Comparison of ENCODE assay signal across 1 cellular context in the genomic region with DNA sequence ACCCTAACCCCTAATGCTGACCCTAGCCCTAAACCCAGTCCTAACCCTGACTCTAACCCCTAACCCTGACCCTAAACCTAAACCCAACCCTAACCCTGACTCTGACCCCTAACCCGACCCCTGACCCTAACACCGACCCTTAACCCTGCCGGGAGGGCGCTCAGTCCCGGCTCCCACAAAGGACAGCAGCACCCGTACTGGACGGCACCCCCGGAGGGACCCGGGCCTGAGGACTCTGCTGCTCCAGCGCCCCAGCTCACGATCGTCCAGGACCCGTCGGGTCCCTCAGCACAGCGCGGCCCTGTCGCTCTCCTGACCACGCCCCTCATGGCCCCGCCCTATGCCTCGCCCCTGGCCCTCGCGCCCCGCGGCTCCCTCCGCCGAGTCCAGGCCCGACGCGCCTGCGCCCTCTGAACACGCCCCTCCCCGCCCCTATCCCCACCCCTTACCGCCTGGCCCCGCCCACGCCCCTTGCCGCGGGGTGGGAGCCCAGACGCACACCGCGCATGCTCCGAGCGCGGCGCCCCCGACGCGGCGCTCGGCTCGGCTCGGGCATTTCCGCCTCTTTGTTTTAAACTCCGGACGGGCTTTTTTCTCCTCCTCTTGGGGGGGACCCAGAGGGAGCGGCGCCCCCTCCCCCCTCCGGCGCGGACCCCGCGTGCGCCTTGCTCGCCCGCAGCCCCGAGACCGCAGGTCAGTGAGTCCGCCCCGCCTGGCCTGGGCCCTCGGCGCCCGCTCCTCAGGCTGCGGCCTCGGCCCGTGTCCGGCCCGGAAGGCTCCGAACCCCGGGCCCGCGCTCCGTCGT.
A peak's percentile ranks its signal among the peaks of the same experiment; 100 is the strongest.
TF ChIP-seq lines count a peak whose summit lies in the region.

A gene with protein sequence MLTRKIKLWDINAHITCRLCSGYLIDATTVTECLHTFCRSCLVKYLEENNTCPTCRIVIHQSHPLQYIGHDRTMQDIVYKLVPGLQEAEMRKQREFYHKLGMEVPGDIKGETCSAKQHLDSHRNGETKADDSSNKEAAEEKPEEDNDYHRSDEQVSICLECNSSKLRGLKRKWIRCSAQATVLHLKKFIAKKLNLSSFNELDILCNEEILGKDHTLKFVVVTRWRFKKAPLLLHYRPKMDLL (plus strand): TSS at position 555 of the 805 bp plus-strand sequence. CDS start 27,849 bp downstream, outside the sequence.

TF ChIP-seq in K562, 482 proteins besides CTCF, POLR2A, EP300 and RAD21 (continued from another document and continues in another):
- TF ChIP-seq, protein P1, sequence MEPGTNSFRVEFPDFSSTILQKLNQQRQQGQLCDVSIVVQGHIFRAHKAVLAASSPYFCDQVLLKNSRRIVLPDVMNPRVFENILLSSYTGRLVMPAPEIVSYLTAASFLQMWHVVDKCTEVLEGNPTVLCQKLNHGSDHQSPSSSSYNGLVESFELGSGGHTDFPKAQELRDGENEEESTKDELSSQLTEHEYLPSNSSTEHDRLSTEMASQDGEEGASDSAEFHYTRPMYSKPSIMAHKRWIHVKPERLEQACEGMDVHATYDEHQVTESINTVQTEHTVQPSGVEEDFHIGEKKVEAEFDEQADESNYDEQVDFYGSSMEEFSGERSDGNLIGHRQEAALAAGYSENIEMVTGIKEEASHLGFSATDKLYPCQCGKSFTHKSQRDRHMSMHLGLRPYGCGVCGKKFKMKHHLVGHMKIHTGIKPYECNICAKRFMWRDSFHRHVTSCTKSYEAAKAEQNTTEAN (CRISPR knock-in tag; IDR thresholded peaks at IDR 0.05), result no peak
- TF ChIP-seq ZBTB7A (IDR thresholded peaks at IDR 0.05; ENCODE audit: borderline replicate concordance, control insufficient read depth, low read depth, low read length) (peak; percentile 89), ZFX (CRISPR knock-in tag; IDR thresholded peaks at IDR 0.05) (peak; percentile 88), CREBBP (IDR thresholded peaks at IDR 0.05; ENCODE audit: low read depth, low read length) (no peak), THAP12 (CRISPR knock-in tag; IDR thresholded peaks at IDR 0.05) (peak; percentile 57; the same call in 1 of the 2 replicates), PHF8 (IDR thresholded peaks at IDR 0.05; ENCODE audit: borderline replicate concordance, low read length) (peak; percentile 74; the same call in 1 of the 2 replicates), HDAC1 (IDR thresholded peaks at IDR 0.05) (0 out of 4 replicates have a peak, but pooled peaks of 1 of the 2 experiments have one; percentile 70), SRF (CRISPR knock-in tag; IDR thresholded peaks at IDR 0.05) (no peak; a peak in 1 of 4 replicates), PBX2 (CRISPR knock-in tag; IDR thresholded peaks at IDR 0.05; ENCODE audit: low read depth) (peak; percentile 39; the same call in 1 of the 2 replicates), PBX2 (tag; conservative IDR thresholded peaks at IDR 0.05; ENCODE audit: low read depth) (no peak), ZNF77 (CRISPR knock-in tag; IDR thresholded peaks at IDR 0.05) (no peak), MAZ (CRISPR knock-in tag; conservative IDR thresholded peaks at IDR 0.05 in 1 of 2, IDR thresholded peaks at IDR 0.05 in 1 of 2) (peak; percentile 41 to 80; a peak in 3 of 4 replicates), SMARCA4 (IDR thresholded peaks at IDR 0.05) (0 out of 2 replicates have a peak, but pooled peaks have one; percentile 12), ZEB2 (IDR thresholded peaks at IDR 0.05) (no peak), SUPT5H (IDR thresholded peaks at IDR 0.05) (peak; percentile 73; the same call in 1 of the 2 replicates), NR2F6 (CRISPR knock-in tag; IDR thresholded peaks at IDR 0.05) (no peak), GATAD2A (IDR thresholded peaks at IDR 0.05) (peak; percentile 75; the same call in 1 of the 2 replicates), TAF1 (IDR thresholded peaks at IDR 0.05; ENCODE audit: control insufficient read depth, extremely low read depth, insufficient read depth, low read length, severe bottlenecking) (peak; percentile 45), SMARCE1 (IDR thresholded peaks at IDR 0.05) (0 out of 2 replicates have a peak, but pooled peaks have one; percentile 46), MYNN (IDR thresholded peaks at IDR 0.05) (no peak), MYNN (CRISPR knock-in tag; IDR thresholded peaks at IDR 0.05) (no peak), HMBOX1 (IDR thresholded peaks at IDR 0.05) (peak; percentile 8; the same call in 1 of the 2 replicates)
- TF ChIP-seq, protein P2, sequence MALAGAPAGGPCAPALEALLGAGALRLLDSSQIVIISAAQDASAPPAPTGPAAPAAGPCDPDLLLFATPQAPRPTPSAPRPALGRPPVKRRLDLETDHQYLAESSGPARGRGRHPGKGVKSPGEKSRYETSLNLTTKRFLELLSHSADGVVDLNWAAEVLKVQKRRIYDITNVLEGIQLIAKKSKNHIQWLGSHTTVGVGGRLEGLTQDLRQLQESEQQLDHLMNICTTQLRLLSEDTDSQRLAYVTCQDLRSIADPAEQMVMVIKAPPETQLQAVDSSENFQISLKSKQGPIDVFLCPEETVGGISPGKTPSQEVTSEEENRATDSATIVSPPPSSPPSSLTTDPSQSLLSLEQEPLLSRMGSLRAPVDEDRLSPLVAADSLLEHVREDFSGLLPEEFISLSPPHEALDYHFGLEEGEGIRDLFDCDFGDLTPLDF (CRISPR knock-in tag; IDR thresholded peaks at IDR 0.05), result 0 out of 2 replicates have a peak, but pooled peaks have one; percentile 50
- TF ChIP-seq, protein P3, sequence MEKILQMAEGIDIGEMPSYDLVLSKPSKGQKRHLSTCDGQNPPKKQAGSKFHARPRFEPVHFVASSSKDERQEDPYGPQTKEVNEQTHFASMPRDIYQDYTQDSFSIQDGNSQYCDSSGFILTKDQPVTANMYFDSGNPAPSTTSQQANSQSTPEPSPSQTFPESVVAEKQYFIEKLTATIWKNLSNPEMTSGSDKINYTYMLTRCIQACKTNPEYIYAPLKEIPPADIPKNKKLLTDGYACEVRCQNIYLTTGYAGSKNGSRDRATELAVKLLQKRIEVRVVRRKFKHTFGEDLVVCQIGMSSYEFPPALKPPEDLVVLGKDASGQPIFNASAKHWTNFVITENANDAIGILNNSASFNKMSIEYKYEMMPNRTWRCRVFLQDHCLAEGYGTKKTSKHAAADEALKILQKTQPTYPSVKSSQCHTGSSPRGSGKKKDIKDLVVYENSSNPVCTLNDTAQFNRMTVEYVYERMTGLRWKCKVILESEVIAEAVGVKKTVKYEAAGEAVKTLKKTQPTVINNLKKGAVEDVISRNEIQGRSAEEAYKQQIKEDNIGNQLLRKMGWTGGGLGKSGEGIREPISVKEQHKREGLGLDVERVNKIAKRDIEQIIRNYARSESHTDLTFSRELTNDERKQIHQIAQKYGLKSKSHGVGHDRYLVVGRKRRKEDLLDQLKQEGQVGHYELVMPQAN (IDR thresholded peaks at IDR 0.05; ENCODE audit: borderline replicate concordance), result peak; percentile 68; the same call in 1 of the 2 replicates
- TF ChIP-seq, protein P4, sequence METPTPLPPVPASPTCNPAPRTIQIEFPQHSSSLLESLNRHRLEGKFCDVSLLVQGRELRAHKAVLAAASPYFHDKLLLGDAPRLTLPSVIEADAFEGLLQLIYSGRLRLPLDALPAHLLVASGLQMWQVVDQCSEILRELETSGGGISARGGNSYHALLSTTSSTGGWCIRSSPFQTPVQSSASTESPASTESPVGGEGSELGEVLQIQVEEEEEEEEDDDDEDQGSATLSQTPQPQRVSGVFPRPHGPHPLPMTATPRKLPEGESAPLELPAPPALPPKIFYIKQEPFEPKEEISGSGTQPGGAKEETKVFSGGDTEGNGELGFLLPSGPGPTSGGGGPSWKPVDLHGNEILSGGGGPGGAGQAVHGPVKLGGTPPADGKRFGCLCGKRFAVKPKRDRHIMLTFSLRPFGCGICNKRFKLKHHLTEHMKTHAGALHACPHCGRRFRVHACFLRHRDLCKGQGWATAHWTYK (CRISPR knock-in tag; IDR thresholded peaks at IDR 0.05), result peak; percentile 75
- TF ChIP-seq, protein P5, sequence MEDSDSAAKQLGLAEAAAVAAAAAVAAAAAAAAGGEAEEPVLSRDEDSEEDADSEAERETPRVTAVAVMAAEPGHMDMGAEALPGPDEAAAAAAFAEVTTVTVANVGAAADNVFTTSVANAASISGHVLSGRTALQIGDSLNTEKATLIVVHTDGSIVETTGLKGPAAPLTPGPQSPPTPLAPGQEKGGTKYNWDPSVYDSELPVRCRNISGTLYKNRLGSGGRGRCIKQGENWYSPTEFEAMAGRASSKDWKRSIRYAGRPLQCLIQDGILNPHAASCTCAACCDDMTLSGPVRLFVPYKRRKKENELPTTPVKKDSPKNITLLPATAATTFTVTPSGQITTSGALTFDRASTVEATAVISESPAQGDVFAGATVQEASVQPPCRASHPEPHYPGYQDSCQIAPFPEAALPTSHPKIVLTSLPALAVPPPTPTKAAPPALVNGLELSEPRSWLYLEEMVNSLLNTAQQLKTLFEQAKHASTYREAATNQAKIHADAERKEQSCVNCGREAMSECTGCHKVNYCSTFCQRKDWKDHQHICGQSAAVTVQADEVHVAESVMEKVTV (CRISPR knock-in tag; IDR thresholded peaks at IDR 0.05), result peak; percentile 95
- TF ChIP-seq, protein P6, sequence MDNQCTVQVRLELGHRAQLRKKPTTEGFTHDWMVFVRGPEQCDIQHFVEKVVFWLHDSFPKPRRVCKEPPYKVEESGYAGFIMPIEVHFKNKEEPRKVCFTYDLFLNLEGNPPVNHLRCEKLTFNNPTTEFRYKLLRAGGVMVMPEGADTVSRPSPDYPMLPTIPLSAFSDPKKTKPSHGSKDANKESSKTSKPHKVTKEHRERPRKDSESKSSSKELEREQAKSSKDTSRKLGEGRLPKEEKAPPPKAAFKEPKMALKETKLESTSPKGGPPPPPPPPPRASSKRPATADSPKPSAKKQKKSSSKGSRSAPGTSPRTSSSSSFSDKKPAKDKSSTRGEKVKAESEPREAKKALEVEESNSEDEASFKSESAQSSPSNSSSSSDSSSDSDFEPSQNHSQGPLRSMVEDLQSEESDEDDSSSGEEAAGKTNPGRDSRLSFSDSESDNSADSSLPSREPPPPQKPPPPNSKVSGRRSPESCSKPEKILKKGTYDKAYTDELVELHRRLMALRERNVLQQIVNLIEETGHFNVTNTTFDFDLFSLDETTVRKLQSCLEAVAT (IDR thresholded peaks at IDR 0.05), result peak; percentile 15 to 82; a peak in 1 of 4 replicates
